In the genomic region with DNA sequence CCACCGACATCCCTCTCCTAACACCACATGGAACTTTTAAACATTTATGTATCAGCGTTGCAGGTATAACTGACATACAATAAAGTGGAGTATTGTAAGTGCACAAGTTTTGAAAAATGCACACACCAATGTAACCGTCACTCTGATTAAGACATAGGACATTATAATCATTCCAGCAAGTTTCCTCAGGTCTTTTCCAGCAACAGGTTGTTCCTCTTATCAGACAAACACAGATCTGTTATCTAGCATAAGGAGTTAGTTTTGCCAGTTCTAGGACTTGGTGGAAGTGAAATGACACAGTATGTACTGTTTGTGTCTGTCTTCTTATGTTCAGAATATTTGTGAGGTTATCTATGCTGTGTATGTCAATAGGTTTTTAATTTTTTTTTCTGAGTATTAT, we compare ENCODE assay signal across 37 cellular contexts.
"Had no signal": no experiment of that assay in that cellular context is flagged by ENCODE, and none has a peak within 500 bp of the region (broad histone marks: within the 10 kb centered on the region; RNA-seq: fewer than 3 reads in every experiment).

No MANE protein-coding gene starts in this region.

- H3K4me3 ChIP-seq: adrenal gland, body of pancreas, breast epithelium, cardiac muscle cell had no signal

- H3K27ac ChIP-seq: adrenal gland, body of pancreas, brain microvascular endothelial cell, breast epithelium, cardiac muscle cell had no signal

- H3K36me3 Mint-ChIP-seq: activated naive CD4-positive, alpha-beta T cell treated with anti-CD3 and anti-CD28 coated beads, Interleukin-2, amount 10 ng/mL, durations not matched to agents 7 days and 5 days; activated naive CD4-positive, alpha-beta T cell treated with anti-CD3 and anti-CD28 coated beads, Interleukin-2, amount 50 U/mL, for 24 hours; activated naive CD8-positive, alpha-beta T cell; activated naive CD8-positive, alpha-beta T cell treated with anti-CD3 and anti-CD28 coated beads for 36 hours; activated naive CD8-positive, alpha-beta T cell treated with anti-CD3 and anti-CD28 coated beads, Interleukin-2, amount 10 ng/mL, durations not matched to agents 7 days and 5 days; brain had no signal

- H3K27ac Mint-ChIP-seq: activated naive CD4-positive, alpha-beta T cell treated with anti-CD3 and anti-CD28 coated beads for 36 hours; activated naive CD4-positive, alpha-beta T cell treated with anti-CD3 and anti-CD28 coated beads, Interleukin-2, amount 10 ng/mL, durations not matched to agents 7 days and 5 days; activated naive CD4-positive, alpha-beta T cell treated with anti-CD3 and anti-CD28 coated beads, Interleukin-2, amount 50 U/mL, for 24 hours; activated naive CD4-positive, alpha-beta T cell treated with anti-CD3 and anti-CD28 coated beads, Interleukin-2, amount 50 U/mL, for 72 hours; activated naive CD8-positive, alpha-beta T cell; activated naive CD8-positive, alpha-beta T cell treated with anti-CD3 and anti-CD28 coated beads for 36 hours; activated naive CD8-positive, alpha-beta T cell treated with anti-CD3 and anti-CD28 coated beads, Interleukin-2, amount 10 ng/mL, durations not matched to agents 7 days and 5 days; activated naive CD8-positive, alpha-beta T cell treated with anti-CD3 and anti-CD28 coated beads, Interleukin-2, amount 50 U/mL, for 24 hours; activated T-cell treated with anti-CD3 and anti-CD28 coated beads, Interleukin-2, amount 50 U/mL, for 24 hours; activated T-cell treated with anti-CD3 and anti-CD28 coated beads, Interleukin-2, amount 50 U/mL, for 72 hours; activated T-helper 1 cell treated with anti-CD3 and anti-CD28 coated beads, Interleukin-12 subunit alpha, Interleukin-12 subunit beta, Interleukin-2, Interleukin-4 antibody, amounts not matched to agents 30 ng/mL and 10 ng/mL and 1 ng/mL, durations not matched to agents 14 hours and 24 hours and 36 hours; activated T-helper 17 cell treated with anti-CD3 and anti-CD28 coated beads, Interleukin-2, amount 50 U/mL, for 72 hours; activated T-helper 2 cell treated with anti-CD3 and anti-CD28 coated beads, Interferon-gamma antibody, Interleukin-2, Interleukin-4, amounts not matched to agents 10 μg/mL and 5 μg/mL and 100 μg/mL, durations not matched to agents 14 hours and 24 hours and 36 hours; brain had no signal

- H3K4me3 Mint-ChIP-seq: activated naive CD4-positive, alpha-beta T cell treated with anti-CD3 and anti-CD28 coated beads for 36 hours; activated naive CD4-positive, alpha-beta T cell treated with anti-CD3 and anti-CD28 coated beads, Interleukin-2, amount 10 ng/mL, durations not matched to agents 7 days and 5 days; activated naive CD4-positive, alpha-beta T cell treated with anti-CD3 and anti-CD28 coated beads, Interleukin-2, amount 50 U/mL, for 24 hours; activated naive CD8-positive, alpha-beta T cell; activated naive CD8-positive, alpha-beta T cell treated with anti-CD3 and anti-CD28 coated beads for 36 hours; activated naive CD8-positive, alpha-beta T cell treated with anti-CD3 and anti-CD28 coated beads, Interleukin-2, amount 10 ng/mL, durations not matched to agents 7 days and 5 days; activated naive CD8-positive, alpha-beta T cell treated with anti-CD3 and anti-CD28 coated beads, Interleukin-2, amount 50 U/mL, for 24 hours; activated T-cell treated with anti-CD3 and anti-CD28 coated beads, Interleukin-2, amount 50 U/mL, for 24 hours; activated T-cell treated with anti-CD3 and anti-CD28 coated beads, Interleukin-2, amount 50 U/mL, for 4 hours; activated T-cell treated with anti-CD3 and anti-CD28 coated beads, Interleukin-2, amount 50 U/mL, for 72 hours; activated T-helper 1 cell treated with anti-CD3 and anti-CD28 coated beads, Interleukin-12 subunit alpha, Interleukin-12 subunit beta, Interleukin-2, Interleukin-4 antibody, amounts not matched to agents 30 ng/mL and 10 ng/mL and 1 ng/mL, durations not matched to agents 14 hours and 24 hours and 36 hours; activated T-helper 17 cell treated with anti-CD3 and anti-CD28 coated beads, Interleukin-2, amount 50 U/mL, for 72 hours; brain; central memory CD8-positive, alpha-beta T cell had no signal

- H3K27me3 ChIP-seq: adrenal gland, body of pancreas, brain microvascular endothelial cell, breast epithelium, cardiac muscle cell had no signal

- H3K36me3 ChIP-seq: adrenal gland, brain microvascular endothelial cell, breast epithelium, cardiac muscle cell had no signal

- H3K9me3 ChIP-seq: adrenal gland, body of pancreas, breast epithelium had no signal

- H3K27me3 Mint-ChIP-seq: activated naive CD4-positive, alpha-beta T cell treated with anti-CD3 and anti-CD28 coated beads, Interleukin-2, amount 10 ng/mL, durations not matched to agents 7 days and 5 days; activated naive CD4-positive, alpha-beta T cell treated with anti-CD3 and anti-CD28 coated beads, Interleukin-2, amount 50 U/mL, for 24 hours; activated naive CD8-positive, alpha-beta T cell treated with anti-CD3 and anti-CD28 coated beads for 36 hours; activated naive CD8-positive, alpha-beta T cell treated with anti-CD3 and anti-CD28 coated beads, Interleukin-2, amount 50 U/mL, for 24 hours; activated T-cell treated with anti-CD3 and anti-CD28 coated beads, Interleukin-2, amount 50 U/mL, for 24 hours; activated T-helper 17 cell treated with anti-CD3 and anti-CD28 coated beads, Interleukin-2, amount 50 U/mL, for 72 hours; central memory CD8-positive, alpha-beta T cell had no signal

- H3K4me1 ChIP-seq: adrenal gland, body of pancreas, breast epithelium had no signal

- H3K4me1 Mint-ChIP-seq: activated naive CD4-positive, alpha-beta T cell treated with anti-CD3 and anti-CD28 coated beads, Interleukin-2, amount 10 ng/mL, durations not matched to agents 7 days and 5 days; activated naive CD4-positive, alpha-beta T cell treated with anti-CD3 and anti-CD28 coated beads, Interleukin-2, amount 50 U/mL, for 24 hours; activated naive CD8-positive, alpha-beta T cell treated with anti-CD3 and anti-CD28 coated beads for 36 hours; activated naive CD8-positive, alpha-beta T cell treated with anti-CD3 and anti-CD28 coated beads, Interleukin-2, amount 10 ng/mL, durations not matched to agents 7 days and 5 days; activated naive CD8-positive, alpha-beta T cell treated with anti-CD3 and anti-CD28 coated beads, Interleukin-2, amount 50 U/mL, for 24 hours; activated T-helper 17 cell treated with anti-CD3 and anti-CD28 coated beads, Interleukin-2, amount 50 U/mL, for 72 hours; brain; central memory CD8-positive, alpha-beta T cell had no signal

- H3K9me3 Mint-ChIP-seq: activated naive CD4-positive, alpha-beta T cell treated with anti-CD3 and anti-CD28 coated beads, Interleukin-2, amount 10 ng/mL, durations not matched to agents 7 days and 5 days; activated naive CD8-positive, alpha-beta T cell treated with anti-CD3 and anti-CD28 coated beads, Interleukin-2, amount 10 ng/mL, durations not matched to agents 7 days and 5 days; activated T-cell treated with anti-CD3 and anti-CD28 coated beads, Interleukin-2, amount 50 U/mL, for 4 hours; activated T-helper 1 cell treated with anti-CD3 and anti-CD28 coated beads, Interleukin-12 subunit alpha, Interleukin-12 subunit beta, Interleukin-2, Interleukin-4 antibody, amounts not matched to agents 30 ng/mL and 10 ng/mL and 1 ng/mL, durations not matched to agents 14 hours and 24 hours and 36 hours; activated T-helper 17 cell treated with anti-CD3 and anti-CD28 coated beads, Interleukin-2, amount 50 U/mL, for 72 hours; activated T-helper 2 cell treated with anti-CD3 and anti-CD28 coated beads, Interferon-gamma antibody, Interleukin-2, Interleukin-4, amounts not matched to agents 10 μg/mL and 5 μg/mL and 100 μg/mL, durations not matched to agents 14 hours and 24 hours and 36 hours had no signal

- DNase-seq: activated effector memory CD4-positive, alpha-beta T cell treated with anti-CD3 and anti-CD28 coated beads, Interleukin-2, amount 50 U/mL, for 16 hours; activated effector memory CD4-positive, alpha-beta T cell treated with Interleukin-2 at 50 U/mL for 16 hours; activated gamma-delta T cell; activated gamma-delta T cell treated with Interleukin-2 at 50 U/mL for 16 hours; activated naive CD4-positive, alpha-beta T cell; activated naive CD4-positive, alpha-beta T cell treated with anti-CD3 and anti-CD28 coated beads for 36 hours; activated naive CD4-positive, alpha-beta T cell treated with anti-CD3 and anti-CD28 coated beads, Interleukin-2, amount 10 ng/mL, durations not matched to agents 7 days and 5 days; activated naive CD4-positive, alpha-beta T cell treated with anti-CD3 and anti-CD28 coated beads, Interleukin-2, amount 50 U/mL, for 16 hours; activated naive CD4-positive, alpha-beta T cell treated with Interleukin-2 at 50 U/mL for 16 hours; activated naive CD8-positive, alpha-beta T cell treated with anti-CD3 and anti-CD28 coated beads for 36 hours; activated naive CD8-positive, alpha-beta T cell treated with anti-CD3 and anti-CD28 coated beads, Interleukin-2, amount 10 ng/mL, durations not matched to agents 7 days and 5 days; activated naive CD8-positive, alpha-beta T cell treated with anti-CD3 and anti-CD28 coated beads, Interleukin-2, amount 50 U/mL, for 24 hours; activated T-cell treated with anti-CD3 and anti-CD28 coated beads for 4 hours; activated T-cell treated with anti-CD3 and anti-CD28 coated beads, Interleukin-2, amount 50 U/mL, for 1 hour; activated T-cell treated with anti-CD3 and anti-CD28 coated beads, Interleukin-2, amount 50 U/mL, for 24 hours; activated T-cell treated with anti-CD3 and anti-CD28 coated beads, Interleukin-2, amount 50 U/mL, for 4 hours; activated T-cell treated with anti-CD3 and anti-CD28 coated beads, Interleukin-2, amount 50 U/mL, for 48 hours; activated T-cell treated with anti-CD3 and anti-CD28 coated beads, Interleukin-2, amount 50 U/mL, for 72 hours; adrenal gland; amniotic stem cell; amygdala; anterior cingulate cortex; aorta; body of pancreas; brain microvascular endothelial cell; caudate nucleus; cerebellar nuclear complex had no signal
